ENCODE assay signal across 8 cellular contexts in genomic region chr17:17723354-17724261, GRCh38. TPM values are rescaled to one million over a fixed set of nuclear protein-coding genes. Genes with fewer than 3 reads are reported as not detected.
DNase-seq lines count a peak whose midpoint lies in the region; ATAC-seq and TF ChIP-seq lines count a peak whose summit lies in the region.

No MANE protein-coding gene starts in this region.

- H3K27ac ChIP-seq in CD8-positive, alpha-beta memory T cell (ENCODE audit: low read depth, low read length), result no peak overlapping the region
- no peak overlapping the region for H3K27ac ChIP-seq in HUES64 (ENCODE audit: low read depth, low read length)
- peak overlapping the region; percentile 61 for H3K27ac ChIP-seq in fibroblast of lung (ENCODE audit: insufficient read depth, low read length)
- H3K27ac ChIP-seq in PC-9, result no peak overlapping the region

- peaks cover 0 to 3% (median 2%) of the 10 kb centered on the region in 3 donors for H3K36me3 Mint-ChIP-seq in CD8-positive, alpha-beta memory T cell
- H3K36me3 Mint-ChIP-seq in neural crest cell (ENCODE audit: low read depth), result no peaks in the 10 kb centered on the region

- TF ChIP-seq CTCF in fibroblast of lung (conservative IDR thresholded peaks at IDR 0.05 in 1 of 2, IDR thresholded peaks at IDR 0.05 in 1 of 2; ENCODE audit: low read depth in 1 of 2, low read length in 2 of 2) (no peak), neural crest cell (conservative IDR thresholded peaks at IDR 0.05) (no peak), PC-9 (conservative IDR thresholded peaks at IDR 0.05) (no peak)

- DNase-seq in CD8-positive, alpha-beta memory T cell, result peak in 2 of 5 donors; percentile 7 to 21
- peak; percentile 64 for DNase-seq in activated CD8-positive, alpha-beta memory T cell treated with anti-CD3 and anti-CD28 coated beads, Interleukin-2, amount 50 U/mL, for 48 hours
- DNase-seq in fibroblast of lung (ENCODE audit: low read depth in 2 of 2) (peak; percentile 81 to 92), neural crest cell (ENCODE audit: low read depth, low spot score) (peak; percentile 43), PC-9 (no peak)

- BruUV-seq in PC-9 (replicated peaks; lab: Mats Ljungman, UMichigan), result no TSS peak

- no peaks in the 10 kb centered on the region for H4K20me1 ChIP-seq in fibroblast of lung (ENCODE audit: control insufficient read depth, extremely low read depth, insufficient read depth, low read length)
- peaks cover 24% of the 10 kb centered on the region for H4K20me1 ChIP-seq in PC-9 (ENCODE audit: insufficient read depth)

- H3K27me3 ChIP-seq in CD8-positive, alpha-beta memory T cell (ENCODE audit: insufficient read depth, low read length, poor library complexity, severe bottlenecking), result no peaks in the 10 kb centered on the region
- peaks cover 99% of the 10 kb centered on the region for H3K27me3 ChIP-seq in HUES64 (ENCODE audit: insufficient read depth, low read length)
- H3K27me3 ChIP-seq in fibroblast of lung (ENCODE audit: control insufficient read depth, insufficient read depth, low read length), result no peaks in the 10 kb centered on the region
- no peaks in the 10 kb centered on the region for H3K27me3 ChIP-seq in PC-9 (ENCODE audit: insufficient read depth, low read depth)

- H3K4me2 ChIP-seq in fibroblast of lung (ENCODE audit: extremely low read depth, insufficient read depth, low read length) (peak overlapping the region; percentile 92), PC-9 (no peak overlapping the region)

- H3K9me3 ChIP-seq in CD8-positive, alpha-beta memory T cell (ENCODE audit: low read length), result no peaks in the 10 kb centered on the region
- H3K9me3 ChIP-seq in HUES64 (ENCODE audit: insufficient read depth, low read depth, low read length) (no peaks in the 10 kb centered on the region), fibroblast of lung (ENCODE audit: control insufficient read depth, insufficient read depth, low read depth, low read length) (no peaks in the 10 kb centered on the region), PC-9 (ENCODE audit: insufficient read depth, low read depth) (no peaks in the 10 kb centered on the region)

- H3K79me2 ChIP-seq in fibroblast of lung (ENCODE audit: control insufficient read depth, insufficient read depth, low read length) (peaks cover 18% of the 10 kb centered on the region), PC-9 (ENCODE audit: low read depth) (peaks cover 71% of the 10 kb centered on the region)

- H3K9me2 ChIP-seq in PC-9 (ENCODE audit: insufficient read depth), result no peaks in the 10 kb centered on the region

- peaks cover 26 to 47% (median 26%) of the 10 kb centered on the region in 3 donors for H3K4me1 Mint-ChIP-seq in CD8-positive, alpha-beta memory T cell
- peaks cover 71% of the 10 kb centered on the region for H3K4me1 Mint-ChIP-seq in neural crest cell

- peaks cover 55% of the 10 kb centered on the region for H3F3A ChIP-seq in PC-9 (ENCODE audit: insufficient read depth, low read depth)

- H3K4me1 ChIP-seq in CD8-positive, alpha-beta memory T cell (ENCODE audit: insufficient read depth, low read length), result peaks cover 16% of the 10 kb centered on the region
- H3K4me1 ChIP-seq in HUES64 (ENCODE audit: insufficient read depth, low read length) (peaks cover 22% of the 10 kb centered on the region), fibroblast of lung (ENCODE audit: control insufficient read depth, extremely low read depth, insufficient read depth, low read length) (peaks cover 9% of the 10 kb centered on the region), PC-9 (replicated peaks; ENCODE audit: insufficient read depth) (peaks cover 60% of the 10 kb centered on the region)

- H3K27me3 Mint-ChIP-seq in CD8-positive, alpha-beta memory T cell, result peaks cover 13 to 16% of the 10 kb centered on the region in 2 donors
- H3K27me3 Mint-ChIP-seq in neural crest cell (ENCODE audit: low read depth), result peaks cover 3% of the 10 kb centered on the region

- peak overlapping the region; percentile 77 to 93 (median 86) for H3K4me3 Mint-ChIP-seq in CD8-positive, alpha-beta memory T cell
- H3K4me3 Mint-ChIP-seq in neural crest cell, result peak overlapping the region; percentile 96

- intact Hi-C loops in PC-9 (cut with micrococcal nuclease; ENCODE audit: unreplicated experiment), result no loop called here

- CTCF ChIA-PET in CD8-positive, alpha-beta memory T cell (lab: Charles Lee), result no interaction called here
- CTCF ChIA-PET in PC-9 (lab: Charles Lee), result interaction anchor here (0.6 kb wide), 1 partner anchor 26 kb away, joined by 3 read pairs; no protein-coding TSS in a partner anchor

- ATAC-seq in GM19023 (IDR thresholded peaks at IDR 0.05; ENCODE audit: unreplicated experiment) (no peak), GM18870 (IDR thresholded peaks at IDR 0.05; ENCODE audit: unreplicated experiment) (no peak)

- H3K4me3 ChIP-seq in CD8-positive, alpha-beta memory T cell (ENCODE audit: low read length), result peak overlapping the region; percentile 50
- H3K4me3 ChIP-seq in HUES64 (ENCODE audit: low read length) (peak overlapping the region; percentile 64), fibroblast of lung (replicated peaks in 1 of 4; ENCODE audit: control extremely low read depth in 1 of 4, insufficient read depth in 1 of 4, low read depth in 3 of 4, low read length in 4 of 4) (peak overlapping the region; percentile 37 to 64 (median 50)), PC-9 (no peak overlapping the region)

- under 1% methylated on average over 101 of the region's 103 CpGs for WGBS in HUES64

- H2AFZ ChIP-seq in fibroblast of lung (ENCODE audit: low read length), result no peak overlapping the region
- H2AFZ ChIP-seq in PC-9, result no peak overlapping the region

- H3K9me3 Mint-ChIP-seq in CD8-positive, alpha-beta memory T cell, result no peaks in the 10 kb centered on the region
- H3K9me3 Mint-ChIP-seq in neural crest cell, result no peaks in the 10 kb centered on the region

- H3K27ac Mint-ChIP-seq in CD8-positive, alpha-beta memory T cell, result peak overlapping the region in 4 of 8 donors; percentile 2 to 84 (median 44)
- H3K27ac Mint-ChIP-seq in neural crest cell (ENCODE audit: unreplicated experiment), result peak overlapping the region; percentile 91

- H3K9ac ChIP-seq in HUES64 (ENCODE audit: low read depth, low read length) (peak overlapping the region; percentile 69; the same call in 1 of the 2 replicates), fibroblast of lung (ENCODE audit: insufficient read depth, low read length) (peak overlapping the region; percentile 58)

- H3K36me3 ChIP-seq in CD8-positive, alpha-beta memory T cell (ENCODE audit: insufficient read depth, low read length), result no peaks in the 10 kb centered on the region
- H3K36me3 ChIP-seq in HUES64 (ENCODE audit: insufficient read depth, low read length) (no peaks in the 10 kb centered on the region), fibroblast of lung (ENCODE audit: control insufficient read depth, insufficient read depth, low read length) (no peaks in the 10 kb centered on the region), PC-9 (ENCODE audit: low read depth) (no peaks in the 10 kb centered on the region; the same call in 1 of the 2 replicates)

- POLR2A ChIA-PET in CD8-positive, alpha-beta memory T cell (lab: Charles Lee), result interaction anchor here (0.6 kb wide), 1 partner anchor 42 kb away, joined by 3 read pairs; no protein-coding TSS in a partner anchor
- POLR2A ChIA-PET in PC-9 (lab: Charles Lee; ENCODE audit: unreplicated experiment), result interaction anchor here (0.7 kb wide), 1 partner anchor 220 kb away, joined by 5 read pairs; no protein-coding TSS in a partner anchor

RNA-seq across cellular contexts. Expression of gene RAI1, which starts 42.4 kb away (rescaled TPM):
- 10 to 100 TPM; 19.7 to 20.2 TPM for total RNA-seq in CD8-positive, alpha-beta memory T cell
- 5.6 TPM for polyA plus RNA-seq in CD8-positive, alpha-beta memory T cell
- polyA plus RNA-seq in HUES64 (2013, experiment 1 of 2), result 4.9 TPM
- polyA plus RNA-seq in HUES64 (2013, experiment 2 of 2), result 8.7 TPM
- total RNA-seq in fibroblast of lung, result 4.1 and 6.6 TPM in 2 replicates
- 2.1 TPM in 2 replicates for polyA plus RNA-seq in fibroblast of lung
- polyA plus RNA-seq in fibroblast of lung (2012), result 10.3 and 10.4 TPM in 2 replicates
- 9.3 and 9.7 TPM in 2 replicates for polyA minus RNA-seq in fibroblast of lung (ENCODE audit: low replicate concordance)
- total RNA-seq in neural crest cell, result 53.6 and 54.0 TPM in 2 replicates
- 86.3 and 92.9 TPM in 2 replicates for total RNA-seq in PC-9 (2021)

Comparison
In these comparisons a context has a peak if more than half of its experiments do, and no peak if none do; other contexts are left out.
1. DNase-seq: peak in activated CD8-positive, alpha-beta memory T cell treated with anti-CD3 and anti-CD28 coated beads, Interleukin-2, amount 50 U/mL, for 48 hours (single experiment), fibroblast of lung (2 of 2) and neural crest cell (single experiment); none in PC-9 (0 of 2).